17 cellular contexts compared by ENCODE assay signal in genomic region chr1:107171378-107171777, GRCh38. TPM values are rescaled to one million over a fixed set of nuclear protein-coding genes. Genes with fewer than 3 reads are reported as not detected.
"Had no signal": no experiment of that assay in that cellular context is flagged by ENCODE, and none has a peak within 500 bp of the region (broad histone marks: within the 10 kb centered on the region; RNA-seq: fewer than 3 reads in every experiment).

No MANE protein-coding gene starts in this region.

- H3K4me3 ChIP-seq: left lung, upper lobe of left lung had no signal

- H3K36me3 Mint-ChIP-seq: brain, memory B cell had no signal

- H3K27me3 Mint-ChIP-seq: brain, memory B cell had no signal

- H3K4me3 Mint-ChIP-seq: activated CD8-positive, alpha-beta T cell treated with anti-CD3 and anti-CD28 coated beads, Interleukin-2, amount 10 ng/mL, durations not matched to agents 7 days and 5 days; activated T-helper 1 cell treated with anti-CD3 and anti-CD28 coated beads, Interleukin-12 subunit alpha, Interleukin-12 subunit beta, Interleukin-2, Interleukin-4 antibody, amounts not matched to agents 30 ng/mL and 10 ng/mL and 1 ng/mL, durations not matched to agents 14 hours and 24 hours and 36 hours; brain; central memory CD8-positive, alpha-beta T cell; memory B cell; nephron had no signal

- H3K9me3 Mint-ChIP-seq: activated T-helper 1 cell treated with anti-CD3 and anti-CD28 coated beads, Interleukin-12 subunit alpha, Interleukin-12 subunit beta, Interleukin-2, Interleukin-4 antibody, amounts not matched to agents 30 ng/mL and 10 ng/mL and 1 ng/mL, durations not matched to agents 14 hours and 24 hours and 36 hours; memory B cell; nephron had no signal

- H3K4me1 Mint-ChIP-seq: central memory CD8-positive, alpha-beta T cell; nephron had no signal

- H3K27ac ChIP-seq: left lung, upper lobe of left lung, VCaP had no signal

- ATAC-seq: activated CD8-positive, alpha-beta T cell treated with anti-CD3 and anti-CD28 coated beads, Interleukin-2, amount 10 ng/mL, durations not matched to agents 7 days and 5 days; left lung had no signal

- H3K27ac Mint-ChIP-seq: activated CD8-positive, alpha-beta T cell treated with anti-CD3 and anti-CD28 coated beads, Interleukin-2, amount 10 ng/mL, durations not matched to agents 7 days and 5 days; activated T-helper 1 cell treated with anti-CD3 and anti-CD28 coated beads, Interleukin-12 subunit alpha, Interleukin-12 subunit beta, Interleukin-2, Interleukin-4 antibody, amounts not matched to agents 30 ng/mL and 10 ng/mL and 1 ng/mL, durations not matched to agents 14 hours and 24 hours and 36 hours; memory B cell; nephron had no signal

- H3K27me3 ChIP-seq: upper lobe of left lung had no signal

- H3K36me3 ChIP-seq: left lung, upper lobe of left lung had no signal

- H3K9me3 ChIP-seq: upper lobe of left lung had no signal

- DNase-seq: activated CD4-positive, alpha-beta T cell treated with anti-CD3 and anti-CD28 coated beads for 4 hours; activated CD8-positive, alpha-beta T cell treated with anti-CD3 and anti-CD28 coated beads, Interleukin-2, amount 10 ng/mL, durations not matched to agents 7 days and 5 days; activated naive CD4-positive, alpha-beta T cell; dermis blood vessel endothelial cell; hippocampal formation; left lung; stimulated activated CD4-positive, alpha-beta T cell treated with anti-CD3 and anti-CD28 coated beads, Interleukin-2, amount 100 ng/mL, for 48 hours; stimulated activated naive CD4-positive, alpha-beta T cell treated with Interleukin-2 at 50 U/mL for 16 hours; T-helper 9 cell; upper lobe of left lung had no signal

- H3K4me1 ChIP-seq: left lung, upper lobe of left lung had no signal

RNA-seq across cellular contexts. Expression of gene NTNG1, which starts 30.5 kb away (rescaled TPM):
- total RNA-seq: activated CD8-positive, alpha-beta T cell treated with anti-CD3 and anti-CD28 coated beads, Interleukin-2, amount 10 ng/mL, durations not matched to agents 7 days and 5 days; activated T-helper 1 cell treated with anti-CD3 and anti-CD28 coated beads, Interleukin-12 subunit alpha, Interleukin-12 subunit beta, Interleukin-2, Interleukin-4 antibody, amounts not matched to agents 30 ng/mL and 10 ng/mL and 1 ng/mL, durations not matched to agents 14 hours and 24 hours and 36 hours; osteocyte had no signal
